ENCODE assay signal across 23 cellular contexts in genomic region chr1:221517961-221518360, GRCh38.
DNase-seq lines count a peak whose midpoint lies in the region; ATAC-seq, FAIRE-seq and TF ChIP-seq lines count a peak whose summit lies in the region.
"Had no signal": no experiment of that assay in that cellular context is flagged by ENCODE, and none has a peak within 500 bp of the region (broad histone marks: within the 10 kb centered on the region; RNA-seq: fewer than 3 reads in every experiment).

No MANE protein-coding gene starts in this region.

- no peaks in the 10 kb centered on the region for H3K4me1 ChIP-seq in astrocyte (ENCODE audit: insufficient read depth, low read length)
- H3K4me1 ChIP-seq: esophagus squamous epithelium, prostate gland, transverse colon had no signal

- POLR2A ChIA-PET in activated CD4-positive, alpha-beta memory T cell treated with anti-CD3 and anti-CD28 coated beads for 36 hours (lab: Charles Lee), result no interaction called here

- no peak overlapping the region for H2AFZ ChIP-seq in astrocyte (ENCODE audit: low read depth, low read length)
- H2AFZ ChIP-seq: GM23338 had no signal

- peak overlapping the region in 1 of 2 donors; percentile 100 for H3K27ac Mint-ChIP-seq in natural killer cell treated with Interleukin-12 subunit alpha and Interleukin-12 subunit beta and Interleukin-15 and Interleukin-18, amount 100 ng/mL, for 72 hours
- H3K27ac Mint-ChIP-seq in natural killer cell (no peak overlapping the region), astrocyte (ENCODE audit: unreplicated experiment) (no peak overlapping the region)
- H3K27ac Mint-ChIP-seq in activated CD4-positive, alpha-beta memory T cell treated with anti-CD3 and anti-CD28 coated beads for 36 hours, result no peak overlapping the region
- H3K27ac Mint-ChIP-seq: activated CD8-positive, alpha-beta T cell treated with anti-CD3 and anti-CD28 coated beads for 36 hours; activated naive CD8-positive, alpha-beta T cell; CD8-positive, alpha-beta T cell; GM23338 had no signal

- H3K27ac ChIP-seq in astrocyte (ENCODE audit: low read depth, low read length), result no peak overlapping the region
- H3K27ac ChIP-seq: cardiac muscle cell, esophagus squamous epithelium, prostate gland, transverse colon had no signal

- H3K4me1 Mint-ChIP-seq in natural killer cell treated with Interleukin-12 subunit alpha and Interleukin-12 subunit beta and Interleukin-15 and Interleukin-18, amount 100 ng/mL, for 72 hours (ENCODE audit: low read depth in 2 of 2), result peaks cover 53% of the 10 kb centered on the region in 2 donors
- peaks cover 34% of the 10 kb centered on the region in 2 donors for H3K4me1 Mint-ChIP-seq in natural killer cell
- H3K4me1 Mint-ChIP-seq in astrocyte (ENCODE audit: low read depth, unreplicated experiment), result no peaks in the 10 kb centered on the region
- no peaks in the 10 kb centered on the region for H3K4me1 Mint-ChIP-seq in activated CD4-positive, alpha-beta memory T cell treated with anti-CD3 and anti-CD28 coated beads for 36 hours (ENCODE audit: low read depth)
- H3K4me1 Mint-ChIP-seq: GM23338 had no signal

- H3K79me2 ChIP-seq in astrocyte (ENCODE audit: insufficient read depth, low read length), result no peaks in the 10 kb centered on the region

- no peaks in the 10 kb centered on the region for H3K27me3 Mint-ChIP-seq in natural killer cell treated with Interleukin-12 subunit alpha and Interleukin-12 subunit beta and Interleukin-15 and Interleukin-18, amount 100 ng/mL, for 72 hours
- H3K27me3 Mint-ChIP-seq in natural killer cell (ENCODE audit: low read depth in 2 of 2) (no peaks in the 10 kb centered on the region), astrocyte (ENCODE audit: low read depth, unreplicated experiment) (peaks cover 5% of the 10 kb centered on the region)
- peaks cover 3% of the 10 kb centered on the region for H3K27me3 Mint-ChIP-seq in activated CD4-positive, alpha-beta memory T cell treated with anti-CD3 and anti-CD28 coated beads for 36 hours
- H3K27me3 Mint-ChIP-seq: activated CD8-positive, alpha-beta T cell treated with anti-CD3 and anti-CD28 coated beads for 36 hours; activated naive CD8-positive, alpha-beta T cell had no signal

- CTCF ChIA-PET in activated CD4-positive, alpha-beta memory T cell treated with anti-CD3 and anti-CD28 coated beads for 36 hours (lab: Charles Lee), result no interaction called here

- H3K36me3 ChIP-seq in astrocyte (ENCODE audit: insufficient read depth, low read length), result no peaks in the 10 kb centered on the region
- H3K36me3 ChIP-seq: cardiac muscle cell, esophagus squamous epithelium, prostate gland, transverse colon had no signal

- intact Hi-C loops in natural killer cell (cut with micrococcal nuclease), result no loop called here
- intact Hi-C loops in activated CD4-positive, alpha-beta memory T cell treated with anti-CD3 and anti-CD28 coated beads for 36 hours (cut with micrococcal nuclease), result no loop called here

- H3K27me3 ChIP-seq in astrocyte (ENCODE audit: insufficient read depth, low read length), result no peaks in the 10 kb centered on the region
- H3K27me3 ChIP-seq: cardiac muscle cell, esophagus squamous epithelium, transverse colon had no signal

- ATAC-seq in natural killer cell treated with Interleukin-12 subunit alpha and Interleukin-12 subunit beta and Interleukin-15 and Interleukin-18, amount 100 ng/mL, for 72 hours, result no peak
- ATAC-seq in natural killer cell, result no peak
- ATAC-seq: activated CD8-positive, alpha-beta T cell treated with anti-CD3 and anti-CD28 coated beads for 36 hours; activated T-cell treated with anti-CD3 and anti-CD28 coated beads, Interleukin-2, amount 50 U/mL, for 4 hours; CD8-positive, alpha-beta T cell; GM23338 had no signal

- no peak overlapping the region for H3K4me2 ChIP-seq in astrocyte (ENCODE audit: low read length)
- H3K4me2 ChIP-seq: GM23338 had no signal

- FAIRE-seq in astrocyte (lab: Jason Lieb, UNC), result peak; percentile 17

- TF ChIP-seq CTCF in natural killer cell (IDR thresholded peaks at IDR 0.05), result no peak
- no peak for TF ChIP-seq CTCF in astrocyte (IDR thresholded peaks at IDR 0.05; ENCODE audit: insufficient read depth, low read depth, low read length)

- H3K4me3 ChIP-seq in astrocyte (ENCODE audit: insufficient read depth, low read depth, low read length), result no peak overlapping the region
- H3K4me3 ChIP-seq: cardiac muscle cell, esophagus squamous epithelium, GM23338, prostate gland, transverse colon had no signal

- no peaks in the 10 kb centered on the region for H4K20me1 ChIP-seq in astrocyte (ENCODE audit: insufficient read depth, low read length)

- H3K9me3 Mint-ChIP-seq in natural killer cell treated with Interleukin-12 subunit alpha and Interleukin-12 subunit beta and Interleukin-15 and Interleukin-18, amount 100 ng/mL, for 72 hours, result peaks cover 10% of the 10 kb centered on the region
- H3K9me3 Mint-ChIP-seq in natural killer cell (peaks cover 0 to 6% of the 10 kb centered on the region in 2 donors), astrocyte (ENCODE audit: unreplicated experiment) (no peaks in the 10 kb centered on the region)
- no peaks in the 10 kb centered on the region for H3K9me3 Mint-ChIP-seq in activated CD4-positive, alpha-beta memory T cell treated with anti-CD3 and anti-CD28 coated beads for 36 hours
- H3K9me3 Mint-ChIP-seq: activated CD8-positive, alpha-beta T cell treated with anti-CD3 and anti-CD28 coated beads for 36 hours; activated T-cell treated with anti-CD3 and anti-CD28 coated beads, Interleukin-2, amount 50 U/mL, for 4 hours; CD8-positive, alpha-beta T cell; GM23338 had no signal

- no peaks in the 10 kb centered on the region for H3K9me3 ChIP-seq in astrocyte (ENCODE audit: insufficient read depth, low read depth, low read length)
- H3K9me3 ChIP-seq: esophagus squamous epithelium, prostate gland, transverse colon had no signal

- no peak overlapping the region for H3K9ac ChIP-seq in astrocyte (ENCODE audit: low read length)

- peaks cover 11% of the 10 kb centered on the region for H3K36me3 Mint-ChIP-seq in natural killer cell treated with Interleukin-12 subunit alpha and Interleukin-12 subunit beta and Interleukin-15 and Interleukin-18, amount 100 ng/mL, for 72 hours
- no peaks in the 10 kb centered on the region for H3K36me3 Mint-ChIP-seq in natural killer cell
- H3K36me3 Mint-ChIP-seq in astrocyte (ENCODE audit: low read depth, unreplicated experiment), result no peaks in the 10 kb centered on the region
- H3K36me3 Mint-ChIP-seq in activated CD4-positive, alpha-beta memory T cell treated with anti-CD3 and anti-CD28 coated beads for 36 hours, result no peaks in the 10 kb centered on the region
- H3K36me3 Mint-ChIP-seq: activated naive CD8-positive, alpha-beta T cell; CD8-positive, alpha-beta T cell had no signal

- H3K4me3 Mint-ChIP-seq in natural killer cell treated with Interleukin-12 subunit alpha and Interleukin-12 subunit beta and Interleukin-15 and Interleukin-18, amount 100 ng/mL, for 72 hours, result peak overlapping the region; percentile 40
- H3K4me3 Mint-ChIP-seq in natural killer cell, result no peak overlapping the region
- H3K4me3 Mint-ChIP-seq in astrocyte (ENCODE audit: unreplicated experiment), result no peak overlapping the region
- H3K4me3 Mint-ChIP-seq in activated CD4-positive, alpha-beta memory T cell treated with anti-CD3 and anti-CD28 coated beads for 36 hours, result no peak overlapping the region
- H3K4me3 Mint-ChIP-seq: activated CD8-positive, alpha-beta T cell treated with anti-CD3 and anti-CD28 coated beads for 36 hours; activated naive CD8-positive, alpha-beta T cell; activated T-cell treated with anti-CD3 and anti-CD28 coated beads, Interleukin-2, amount 50 U/mL, for 4 hours; CD8-positive, alpha-beta T cell; GM23338 had no signal

- DNase-seq in natural killer cell treated with Interleukin-12 subunit alpha and Interleukin-12 subunit beta and Interleukin-15 and Interleukin-18, amount 100 ng/mL, for 72 hours (ENCODE audit: low spot score), result no peak
- no peak for DNase-seq in natural killer cell
- DNase-seq in astrocyte (ENCODE audit: low read depth), result no peak
- peak; percentile 68 for DNase-seq in fibroblast of the conjunctiva (ENCODE audit: low read depth)
- no peak for DNase-seq in NCI-H774 (lab: John Stamatoyannopoulos, UW)
- DNase-seq in COLO668 (lab: John Stamatoyannopoulos, UW; ENCODE audit: unreplicated experiment), result no peak
- no peak for DNase-seq in DMS79 (lab: John Stamatoyannopoulos, UW)
- no peak for DNase-seq in activated CD4-positive, alpha-beta memory T cell treated with anti-CD3 and anti-CD28 coated beads for 36 hours
- DNase-seq: activated CD8-positive, alpha-beta T cell treated with anti-CD3 and anti-CD28 coated beads for 36 hours; activated T-cell treated with anti-CD3 and anti-CD28 coated beads, Interleukin-2, amount 50 U/mL, for 4 hours; CD8-positive, alpha-beta T cell; DMS79 treated with DMSO at 0.1 percent for 48 hours; esophagus squamous epithelium; MM.1S; NCI-H2029; NCI-H446 treated with DMSO at 0.1 percent for 48 hours; SHP77 treated with DMSO at 0.1 percent for 48 hours; T-helper 2 cell; transverse colon had no signal
